ENCODE assay signal across 20 cellular contexts in genomic region chr3:105033081-105033480, GRCh38.
"Had no signal": no experiment of that assay in that cellular context is flagged by ENCODE, and none has a peak within 500 bp of the region (broad histone marks: within the 10 kb centered on the region; RNA-seq: fewer than 3 reads in every experiment).

No MANE protein-coding gene starts in this region.

- H3K27ac ChIP-seq: heart right ventricle, parathyroid adenoma, right atrium auricular region, skin epidermis, spleen, suprapubic skin, thoracic aorta, tibial nerve, vagina had no signal

- ATAC-seq: heart right ventricle; left cardiac atrium; naive thymus-derived CD8-positive, alpha-beta T cell; sciatic nerve; stimulated activated effector memory CD8-positive, alpha-beta T cell treated with anti-CD3 and anti-CD28 coated beads, Interleukin-12 subunit alpha, Interleukin-12 subunit beta, amount 100 ng/mL, for 72 hours had no signal

- DNase-seq: heart right ventricle; hippocampal formation; kidney glomerular epithelial cell; left cardiac atrium; mesenchymal stem cell; naive thymus-derived CD8-positive, alpha-beta T cell; nucleus accumbens; spleen; stimulated activated CD4-positive, alpha-beta T cell treated with anti-CD3 and anti-CD28 coated beads, Interleukin-4, amount 100 ng/mL, for 24 hours; stimulated activated naive CD4-positive, alpha-beta T cell had no signal

- H3K4me3 ChIP-seq: heart right ventricle, right atrium auricular region, skin epidermis, spleen, suprapubic skin, thoracic aorta, tibial nerve, vagina had no signal

- H3K4me1 ChIP-seq: heart right ventricle, right atrium auricular region, spleen, suprapubic skin, tibial nerve, vagina had no signal

- H3K36me3 ChIP-seq: heart right ventricle, right atrium auricular region, spleen, suprapubic skin, thoracic aorta, tibial nerve, vagina had no signal

- H3K9me3 ChIP-seq: heart right ventricle, right atrium auricular region, spleen, suprapubic skin, thoracic aorta, tibial nerve, vagina had no signal

- H3K27me3 ChIP-seq: heart right ventricle, right atrium auricular region, spleen, suprapubic skin, tibial nerve, vagina had no signal

- FAIRE-seq: keratinocyte had no signal
